8 cellular contexts compared by ENCODE assay signal in the genomic region with DNA sequence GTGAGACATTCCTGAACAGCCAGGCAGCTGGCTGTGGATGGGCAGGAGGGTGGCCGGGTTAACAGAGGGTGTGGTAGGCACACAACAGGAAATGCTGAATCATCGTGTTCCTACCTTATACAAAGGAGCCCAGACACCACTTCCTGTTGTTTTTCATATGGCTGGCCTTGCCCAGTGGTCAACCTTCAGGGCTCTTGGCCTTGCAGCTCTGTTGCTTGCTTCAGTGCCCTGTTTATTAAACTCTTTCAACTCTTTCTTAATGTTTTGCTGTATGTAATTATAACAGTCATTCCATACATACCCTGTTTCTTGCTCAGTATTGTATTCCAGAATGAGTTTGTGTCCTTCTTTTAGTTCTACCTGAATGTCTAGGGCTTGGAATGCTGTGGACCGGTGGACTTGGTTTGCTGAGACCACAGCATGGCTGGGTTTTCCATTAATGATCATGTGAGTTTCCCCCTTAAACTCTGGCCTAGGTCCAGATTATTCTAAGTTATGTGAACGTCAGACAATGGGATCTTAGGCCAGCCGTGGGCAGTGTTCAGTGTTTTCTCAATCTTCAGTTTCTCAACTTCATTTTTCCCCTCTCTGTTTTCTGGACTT. TPM values are rescaled to one million over a fixed set of nuclear protein-coding genes. Genes with fewer than 3 reads are reported as not detected.
DNase-seq lines count a peak whose midpoint lies in the region; ATAC-seq, FAIRE-seq and TF ChIP-seq lines count a peak whose summit lies in the region.

No MANE protein-coding gene starts in this region.

- H3K4me1 Mint-ChIP-seq in memory B cell, result peaks cover 31% of the 10 kb centered on the region

- H3K36me3 Mint-ChIP-seq in memory B cell, result no peaks in the 10 kb centered on the region

- ATAC-seq in GM19397 (IDR thresholded peaks at IDR 0.05; ENCODE audit: unreplicated experiment) (peak; percentile 81), HG03439 (IDR thresholded peaks at IDR 0.05; ENCODE audit: unreplicated experiment) (peak; percentile 66), SK-N-SH treated with all-trans-retinoic acid at 6 μM for 48 hours (peak; percentile 78), memory B cell (ENCODE audit: low read depth) (peak; percentile 75)

- FAIRE-seq in bronchial epithelial cell (lab: Jason Lieb, UNC), result peak; percentile 13

- no peaks in the 10 kb centered on the region for H3K27me3 ChIP-seq in bronchial epithelial cell (ENCODE audit: control insufficient read depth, insufficient read depth, low read length)

- peaks cover 1% of the 10 kb centered on the region for H3K9me3 Mint-ChIP-seq in memory B cell

- DNase-seq in COR-L47 (lab: John Stamatoyannopoulos, UW) (peak; percentile 20), bronchial epithelial cell (ENCODE audit: low read depth) (peak; percentile 92), memory B cell (ENCODE audit: low spot score in 2 of 2) (no peak), NCI-H2227 treated with DMSO at 0.1 percent for 48 hours (lab: John Stamatoyannopoulos, UW) (no peak), NCI-H1436 (lab: John Stamatoyannopoulos, UW) (no peak)

- no peaks in the 10 kb centered on the region for H3K27me3 Mint-ChIP-seq in memory B cell

- no peaks in the 10 kb centered on the region for H3K36me3 ChIP-seq in bronchial epithelial cell (ENCODE audit: control insufficient read depth, insufficient read depth, low read length)

- peak overlapping the region; percentile 76 for H3K27ac Mint-ChIP-seq in memory B cell

- no peak for TF ChIP-seq CTCF in bronchial epithelial cell (IDR thresholded peaks at IDR 0.05; ENCODE audit: insufficient read depth, low read length, severe bottlenecking)

- no peak overlapping the region for H3K4me3 ChIP-seq in bronchial epithelial cell (ENCODE audit: low read depth, low read length)

- peak overlapping the region; percentile 53 for H3K4me3 Mint-ChIP-seq in memory B cell

TF ChIP-seq in SK-N-SH treated with all-trans-retinoic acid at 6 μM for 48 hours, 23 proteins besides CTCF, POLR2A, EP300 and RAD21:
- TF ChIP-seq, protein P1, sequence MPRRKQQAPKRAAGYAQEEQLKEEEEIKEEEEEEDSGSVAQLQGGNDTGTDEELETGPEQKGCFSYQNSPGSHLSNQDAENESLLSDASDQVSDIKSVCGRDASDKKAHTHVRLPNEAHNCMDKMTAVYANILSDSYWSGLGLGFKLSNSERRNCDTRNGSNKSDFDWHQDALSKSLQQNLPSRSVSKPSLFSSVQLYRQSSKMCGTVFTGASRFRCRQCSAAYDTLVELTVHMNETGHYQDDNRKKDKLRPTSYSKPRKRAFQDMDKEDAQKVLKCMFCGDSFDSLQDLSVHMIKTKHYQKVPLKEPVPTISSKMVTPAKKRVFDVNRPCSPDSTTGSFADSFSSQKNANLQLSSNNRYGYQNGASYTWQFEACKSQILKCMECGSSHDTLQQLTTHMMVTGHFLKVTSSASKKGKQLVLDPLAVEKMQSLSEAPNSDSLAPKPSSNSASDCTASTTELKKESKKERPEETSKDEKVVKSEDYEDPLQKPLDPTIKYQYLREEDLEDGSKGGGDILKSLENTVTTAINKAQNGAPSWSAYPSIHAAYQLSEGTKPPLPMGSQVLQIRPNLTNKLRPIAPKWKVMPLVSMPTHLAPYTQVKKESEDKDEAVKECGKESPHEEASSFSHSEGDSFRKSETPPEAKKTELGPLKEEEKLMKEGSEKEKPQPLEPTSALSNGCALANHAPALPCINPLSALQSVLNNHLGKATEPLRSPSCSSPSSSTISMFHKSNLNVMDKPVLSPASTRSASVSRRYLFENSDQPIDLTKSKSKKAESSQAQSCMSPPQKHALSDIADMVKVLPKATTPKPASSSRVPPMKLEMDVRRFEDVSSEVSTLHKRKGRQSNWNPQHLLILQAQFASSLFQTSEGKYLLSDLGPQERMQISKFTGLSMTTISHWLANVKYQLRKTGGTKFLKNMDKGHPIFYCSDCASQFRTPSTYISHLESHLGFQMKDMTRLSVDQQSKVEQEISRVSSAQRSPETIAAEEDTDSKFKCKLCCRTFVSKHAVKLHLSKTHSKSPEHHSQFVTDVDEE (CRISPR knock-in tag; IDR thresholded peaks at IDR 0.05), result no peak
- TF ChIP-seq ZFP3 (CRISPR knock-in tag; IDR thresholded peaks at IDR 0.05), result 0 out of 2 replicates have a peak, but pooled peaks have one; percentile 21
- TF ChIP-seq CSDC2 (CRISPR knock-in tag; IDR thresholded peaks at IDR 0.05), result no peak
- TF ChIP-seq, protein P2, sequence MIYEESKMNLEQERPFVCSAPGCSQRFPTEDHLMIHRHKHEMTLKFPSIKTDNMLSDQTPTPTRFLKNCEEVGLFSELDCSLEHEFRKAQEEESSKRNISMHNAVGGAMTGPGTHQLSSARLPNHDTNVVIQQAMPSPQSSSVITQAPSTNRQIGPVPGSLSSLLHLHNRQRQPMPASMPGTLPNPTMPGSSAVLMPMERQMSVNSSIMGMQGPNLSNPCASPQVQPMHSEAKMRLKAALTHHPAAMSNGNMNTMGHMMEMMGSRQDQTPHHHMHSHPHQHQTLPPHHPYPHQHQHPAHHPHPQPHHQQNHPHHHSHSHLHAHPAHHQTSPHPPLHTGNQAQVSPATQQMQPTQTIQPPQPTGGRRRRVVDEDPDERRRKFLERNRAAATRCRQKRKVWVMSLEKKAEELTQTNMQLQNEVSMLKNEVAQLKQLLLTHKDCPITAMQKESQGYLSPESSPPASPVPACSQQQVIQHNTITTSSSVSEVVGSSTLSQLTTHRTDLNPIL (CRISPR knock-in tag; IDR thresholded peaks at IDR 0.05; ENCODE audit: low read depth), result no peak
- TF ChIP-seq ZNF8 (CRISPR knock-in tag; IDR thresholded peaks at IDR 0.05), result no peak

RNA-seq across cellular contexts. Expression of a gene that starts 11.9 kb away (rescaled TPM):
- total RNA-seq in bronchial epithelial cell, result 0.26 TPM in 2 replicates

Comparison
In these comparisons a context has a peak if more than half of its experiments do, and no peak if none do; other contexts are left out.
1. DNase-seq: peak in COR-L47 (single experiment) and bronchial epithelial cell (single experiment); none in memory B cell (0 of 2), NCI-H2227 treated with DMSO at 0.1 percent for 48 hours (single experiment) and NCI-H1436 (single experiment).
2. Peak in every context shown above with its lines, with median percentiles within 50 percentile points of each other: ATAC-seq.